ENCODE assay signal across 10 cellular contexts in genomic region chr2:157173740-157174184, GRCh38.
DNase-seq lines count a peak whose midpoint lies in the region; ATAC-seq, FAIRE-seq and TF ChIP-seq lines count a peak whose summit lies in the region.
"Had no signal": no experiment of that assay in that cellular context is flagged by ENCODE, and none has a peak within 500 bp of the region (broad histone marks: within the 10 kb centered on the region; RNA-seq: fewer than 3 reads in every experiment).

No MANE protein-coding gene starts in this region.

- no peaks in the 10 kb centered on the region for H4K20me1 ChIP-seq in GM23338 (replicated peaks; ENCODE audit: insufficient read depth)

- H3K4me2 ChIP-seq in GM23338 = no peak overlapping the region
- H3K4me2 ChIP-seq: PC-9 had no signal

- H3K27me3 ChIP-seq in GM23338 (ENCODE audit: insufficient read depth) (no peaks in the 10 kb centered on the region), small intestine (ENCODE audit: control insufficient read depth in 2 of 2, insufficient read depth in 2 of 2, low read length in 2 of 2) (no peaks in the 10 kb centered on the region), H7 (ENCODE audit: control insufficient read depth, insufficient read depth, low read length) (no peaks in the 10 kb centered on the region)

- 0 out of 2 replicates have a peak, but pooled peaks cover 5% of the 10 kb centered on the region for H3K9me2 ChIP-seq in GM23338 (ENCODE audit: insufficient read depth)

- H3K36me3 Mint-ChIP-seq in GM23338 (ENCODE audit: low read depth) = peaks cover 2% of the 10 kb centered on the region; the same call in 1 of the 3 replicates

- H3K4me1 Mint-ChIP-seq in GM23338 = no peaks in the 10 kb centered on the region

- H3K4me1 ChIP-seq in GM23338 (ENCODE audit: insufficient read depth) = no peaks in the 10 kb centered on the region
- H3K4me1 ChIP-seq in small intestine (ENCODE audit: control insufficient read depth in 2 of 2, insufficient read depth in 1 of 2, low read depth in 1 of 2, low read length in 1 of 2) = no peaks in the 10 kb centered on the region

- H3K9me3 ChIP-seq in small intestine (ENCODE audit: control insufficient read depth, low read depth) = no peaks in the 10 kb centered on the region

- no peak for TF ChIP-seq CTCF in GM23338 (conservative IDR thresholded peaks at IDR 0.05; ENCODE audit: low read depth in 2 of 2)
- no peak for TF ChIP-seq CTCF in WI38 (IDR thresholded peaks at IDR 0.05; ENCODE audit: low read depth, low read length)

- ATAC-seq in GM23338 = no peak
- ATAC-seq in HG03354 (IDR thresholded peaks at IDR 0.05; ENCODE audit: poor library complexity, severe bottlenecking, unreplicated experiment) = no peak

- no peaks in the 10 kb centered on the region for H3K9me3 Mint-ChIP-seq in GM23338

- FAIRE-seq in small intestine (lab: Jason Lieb, UNC) = no peak

- no peak overlapping the region for H3K4me3 ChIP-seq in GM23338
- H3K4me3 ChIP-seq in WI38 (ENCODE audit: low read depth, low read length) = peak overlapping the region; percentile 30
- no peak overlapping the region for H3K4me3 ChIP-seq in small intestine (ENCODE audit: low read depth in 1 of 2, low read length in 2 of 2)
- no peak overlapping the region for H3K4me3 ChIP-seq in H7 (ENCODE audit: insufficient read depth, low read depth, low read length)
- H3K4me3 ChIP-seq: PC-9 had no signal

- 60 to 85% (median 84%) methylated on average over 5 of the region's 5 CpGs for WGBS in small intestine, 3 donors

- no peak overlapping the region for H3K4me3 Mint-ChIP-seq in GM23338

- no peak overlapping the region for H3K27ac Mint-ChIP-seq in GM23338

- H3F3A ChIP-seq in GM23338 (replicated peaks; ENCODE audit: low read depth) = no peaks in the 10 kb centered on the region

- H3K79me2 ChIP-seq in GM23338 (replicated peaks; ENCODE audit: insufficient read depth) = no peaks in the 10 kb centered on the region

- 0 out of 2 replicates have a peak overlapping the region, but pooled peaks have one; percentile 2 for H2AFZ ChIP-seq in GM23338
- H2AFZ ChIP-seq: PC-9 had no signal

- no peak for DNase-seq in GM23338 (ENCODE audit: low spot score)
- peak; percentile 85 for DNase-seq in glomerular endothelial cell (ENCODE audit: extremely low read depth, low read depth, low spot score)
- peak; percentile 6 for DNase-seq in small intestine
- DNase-seq in H7 = no peak
- DNase-seq in activated gamma-delta T cell treated with Interleukin-2 at 50 U/mL for 16 hours = no peak
- DNase-seq in NCI-H774 (lab: John Stamatoyannopoulos, UW) = no peak
- DNase-seq: activated T-cell treated with anti-CD3 and anti-CD28 coated beads for 4 hours had no signal

- H3K27ac ChIP-seq in GM23338 (ENCODE audit: low read depth) (no peak overlapping the region), small intestine (ENCODE audit: low read depth in 1 of 2, low read length in 1 of 2) (peak overlapping the region in 1 of 2 donors; percentile 22)
- H3K27ac ChIP-seq: PC-9 had no signal

- no peaks in the 10 kb centered on the region for H3K27me3 Mint-ChIP-seq in GM23338 (ENCODE audit: insufficient read depth, low read depth, poor library complexity)

- H3K36me3 ChIP-seq in GM23338 (ENCODE audit: insufficient read depth) = no peaks in the 10 kb centered on the region
- H3K36me3 ChIP-seq in small intestine (ENCODE audit: control insufficient read depth in 2 of 2, insufficient read depth in 2 of 2, low read length in 2 of 2) = no peaks in the 10 kb centered on the region
- H3K36me3 ChIP-seq in H7 (replicated peaks; ENCODE audit: control insufficient read depth, insufficient read depth, low read length) = no peaks in the 10 kb centered on the region

TF ChIP-seq in GM23338, 12 proteins besides CTCF, POLR2A, EP300 and RAD21 (continues in another document):
- TF ChIP-seq NANOG (IDR thresholded peaks at IDR 0.05; ENCODE audit: borderline replicate concordance) = no peak
- TF ChIP-seq, protein P1, sequence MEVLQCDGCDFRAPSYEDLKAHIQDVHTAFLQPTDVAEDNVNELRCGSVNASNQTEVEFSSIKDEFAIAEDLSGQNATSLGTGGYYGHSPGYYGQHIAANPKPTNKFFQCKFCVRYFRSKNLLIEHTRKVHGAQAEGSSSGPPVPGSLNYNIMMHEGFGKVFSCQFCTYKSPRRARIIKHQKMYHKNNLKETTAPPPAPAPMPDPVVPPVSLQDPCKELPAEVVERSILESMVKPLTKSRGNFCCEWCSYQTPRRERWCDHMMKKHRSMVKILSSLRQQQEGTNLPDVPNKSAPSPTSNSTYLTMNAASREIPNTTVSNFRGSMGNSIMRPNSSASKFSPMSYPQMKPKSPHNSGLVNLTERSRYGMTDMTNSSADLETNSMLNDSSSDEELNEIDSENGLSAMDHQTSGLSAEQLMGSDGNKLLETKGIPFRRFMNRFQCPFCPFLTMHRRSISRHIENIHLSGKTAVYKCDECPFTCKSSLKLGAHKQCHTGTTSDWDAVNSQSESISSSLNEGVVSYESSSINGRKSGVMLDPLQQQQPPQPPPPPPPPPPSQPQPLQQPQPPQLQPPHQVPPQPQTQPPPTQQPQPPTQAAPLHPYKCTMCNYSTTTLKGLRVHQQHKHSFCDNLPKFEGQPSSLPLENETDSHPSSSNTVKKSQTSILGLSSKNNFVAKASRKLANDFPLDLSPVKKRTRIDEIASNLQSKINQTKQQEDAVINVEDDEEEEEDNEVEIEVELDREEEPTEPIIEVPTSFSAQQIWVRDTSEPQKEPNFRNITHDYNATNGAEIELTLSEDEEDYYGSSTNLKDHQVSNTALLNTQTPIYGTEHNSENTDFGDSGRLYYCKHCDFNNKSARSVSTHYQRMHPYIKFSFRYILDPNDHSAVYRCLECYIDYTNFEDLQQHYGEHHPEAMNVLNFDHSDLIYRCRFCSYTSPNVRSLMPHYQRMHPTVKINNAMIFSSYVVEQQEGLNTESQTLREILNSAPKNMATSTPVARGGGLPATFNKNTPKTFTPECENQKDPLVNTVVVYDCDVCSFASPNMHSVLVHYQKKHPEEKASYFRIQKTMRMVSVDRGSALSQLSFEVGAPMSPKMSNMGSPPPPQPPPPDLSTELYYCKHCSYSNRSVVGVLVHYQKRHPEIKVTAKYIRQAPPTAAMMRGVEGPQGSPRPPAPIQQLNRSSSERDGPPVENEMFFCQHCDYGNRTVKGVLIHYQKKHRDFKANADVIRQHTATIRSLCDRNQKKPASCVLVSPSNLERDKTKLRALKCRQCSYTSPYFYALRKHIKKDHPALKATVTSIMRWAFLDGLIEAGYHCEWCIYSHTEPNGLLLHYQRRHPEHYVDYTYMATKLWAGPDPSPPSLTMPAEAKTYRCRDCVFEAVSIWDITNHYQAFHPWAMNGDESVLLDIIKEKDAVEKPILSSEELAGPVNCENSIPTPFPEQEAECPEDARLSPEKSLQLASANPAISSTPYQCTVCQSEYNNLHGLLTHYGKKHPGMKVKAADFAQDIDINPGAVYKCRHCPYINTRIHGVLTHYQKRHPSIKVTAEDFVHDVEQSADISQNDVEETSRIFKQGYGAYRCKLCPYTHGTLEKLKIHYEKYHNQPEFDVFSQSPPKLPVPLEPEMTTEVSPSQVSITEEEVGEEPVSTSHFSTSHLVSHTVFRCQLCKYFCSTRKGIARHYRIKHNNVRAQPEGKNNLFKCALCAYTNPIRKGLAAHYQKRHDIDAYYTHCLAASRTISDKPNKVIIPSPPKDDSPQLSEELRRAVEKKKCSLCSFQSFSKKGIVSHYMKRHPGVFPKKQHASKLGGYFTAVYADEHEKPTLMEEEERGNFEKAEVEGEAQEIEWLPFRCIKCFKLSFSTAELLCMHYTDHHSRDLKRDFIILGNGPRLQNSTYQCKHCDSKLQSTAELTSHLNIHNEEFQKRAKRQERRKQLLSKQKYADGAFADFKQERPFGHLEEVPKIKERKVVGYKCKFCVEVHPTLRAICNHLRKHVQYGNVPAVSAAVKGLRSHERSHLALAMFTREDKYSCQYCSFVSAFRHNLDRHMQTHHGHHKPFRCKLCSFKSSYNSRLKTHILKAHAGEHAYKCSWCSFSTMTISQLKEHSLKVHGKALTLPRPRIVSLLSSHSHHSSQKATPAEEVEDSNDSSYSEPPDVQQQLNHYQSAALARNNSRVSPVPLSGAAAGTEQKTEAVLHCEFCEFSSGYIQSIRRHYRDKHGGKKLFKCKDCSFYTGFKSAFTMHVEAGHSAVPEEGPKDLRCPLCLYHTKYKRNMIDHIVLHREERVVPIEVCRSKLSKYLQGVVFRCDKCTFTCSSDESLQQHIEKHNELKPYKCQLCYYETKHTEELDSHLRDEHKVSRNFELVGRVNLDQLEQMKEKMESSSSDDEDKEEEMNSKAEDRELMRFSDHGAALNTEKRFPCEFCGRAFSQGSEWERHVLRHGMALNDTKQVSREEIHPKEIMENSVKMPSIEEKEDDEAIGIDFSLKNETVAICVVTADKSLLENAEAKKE (CRISPR knock-in tag; IDR thresholded peaks at IDR 0.05) = no peak
- no peak for TF ChIP-seq REST (IDR thresholded peaks at IDR 0.05; ENCODE audit: unreplicated experiment)
- TF ChIP-seq EZH2 (IDR thresholded peaks at IDR 0.05; ENCODE audit: low read depth, unreplicated experiment) = no peak
- TF ChIP-seq ZNF114 (CRISPR knock-in tag; IDR thresholded peaks at IDR 0.05) = no peak
- no peak for TF ChIP-seq JUNB (IDR thresholded peaks at IDR 0.05; ENCODE audit: unreplicated experiment)
- no peak for TF ChIP-seq CREB1 (CRISPR knock-in tag; IDR thresholded peaks at IDR 0.05; ENCODE audit: low read depth)
- no peak for TF ChIP-seq ZNF331 (CRISPR knock-in tag; IDR thresholded peaks at IDR 0.05; ENCODE audit: low read depth)

Comparison
In these comparisons a context has a peak if more than half of its experiments do, and no peak if none do; other contexts are left out.
1. DNase-seq: peak in glomerular endothelial cell (single experiment) and small intestine (single experiment); none in GM23338 (single experiment), H7 (single experiment), activated gamma-delta T cell treated with Interleukin-2 at 50 U/mL for 16 hours (single experiment) and NCI-H774 (single experiment).